In genomic region chr11:115524572-115524971, GRCh38 we compare ENCODE assay signal across 19 cellular contexts. TPM values are rescaled to one million over a fixed set of nuclear protein-coding genes. Genes with fewer than 3 reads are reported as not detected.
DNase-seq lines count a peak whose midpoint lies in the region; ATAC-seq, FAIRE-seq and TF ChIP-seq lines count a peak whose summit lies in the region.
"Had no signal": no experiment of that assay in that cellular context is flagged by ENCODE, and none has a peak within 500 bp of the region (broad histone marks: within the 10 kb centered on the region; RNA-seq: fewer than 3 reads in every experiment).

No MANE protein-coding gene starts in this region.

- peaks cover 3% of the 10 kb centered on the region for H3K27me3 Mint-ChIP-seq in activated CD8-positive, alpha-beta memory T cell treated with anti-CD3 and anti-CD28 coated beads, Interleukin-2, amount 10 ng/mL, durations not matched to agents 7 days and 5 days

- H3K27ac ChIP-seq in left ventricle myocardium inferior (replicated peaks) (no peak overlapping the region), HepG2 (ENCODE audit: extremely low read length, insufficient read depth, low read length) (peak overlapping the region; percentile 87)

- TF ChIP-seq RAD21 in HepG2 (CRISPR knock-in tag; IDR thresholded peaks at IDR 0.05): no peak

- 31% methylated on average over 1 of the region's 1 CpG for WGBS in HepG2 (ENCODE audit: low lambda C conversion rate)

- TF ChIP-seq CTCF in left ventricle myocardium inferior (IDR thresholded peaks at IDR 0.05; ENCODE audit: borderline replicate concordance): no peak
- no peak for TF ChIP-seq CTCF in HepG2 (CRISPR knock-in tag; IDR thresholded peaks at IDR 0.05)

- no peak for TF ChIP-seq EP300 in HepG2 (IDR thresholded peaks at IDR 0.05; ENCODE audit: low read depth in 2 of 2, low read length in 2 of 2)
- no peak for TF ChIP-seq EP300 in HepG2 (CRISPR knock-in tag; IDR thresholded peaks at IDR 0.05; ENCODE audit: borderline replicate concordance)

- H3K4me3 ChIP-seq in left ventricle myocardium inferior: no peak overlapping the region
- H3K4me3 ChIP-seq in HepG2 (replicated peaks in 1 of 3; ENCODE audit: insufficient read depth in 1 of 3, low read depth in 2 of 3, low read length in 3 of 3): no peak overlapping the region; a peak in 1 of 6 replicates
- H3K4me3 ChIP-seq: GM23338 had no signal

- CTCF ChIA-PET in HepG2 (lab: Yijun Ruan, JAX; ENCODE audit: low intra/inter-chr PET ratio, low total read pairs): no interaction called here
- CTCF ChIA-PET in activated CD8-positive, alpha-beta memory T cell treated with anti-CD3 and anti-CD28 coated beads, Interleukin-2, amount 10 ng/mL, durations not matched to agents 7 days and 5 days (lab: Charles Lee): no interaction called here

- H3K4me1 Mint-ChIP-seq in activated CD8-positive, alpha-beta memory T cell treated with anti-CD3 and anti-CD28 coated beads, Interleukin-2, amount 10 ng/mL, durations not matched to agents 7 days and 5 days: no peaks in the 10 kb centered on the region
- H3K4me1 Mint-ChIP-seq: CD4-positive, alpha-beta memory T cell had no signal

- intact Hi-C loops in left cardiac atrium (cut with DNase I) (no loop called here), left ventricle myocardium inferior (cut with micrococcal nuclease) (no loop called here), HepG2 (cut with micrococcal nuclease; ENCODE audit: unreplicated experiment) (loop anchor here (2.0 kb wide), 1 partner anchor 20 kb away; the partner anchor contains the start of gene CADM1)

- no peak for DNase-seq in left cardiac atrium
- no peak for DNase-seq in left ventricle myocardium inferior
- DNase-seq in left kidney (ENCODE audit: low read depth, low spot score): peak; percentile 55
- DNase-seq in HepG2 (ENCODE audit: low spot score): no peak
- no peak for DNase-seq in activated CD8-positive, alpha-beta memory T cell treated with anti-CD3 and anti-CD28 coated beads, Interleukin-2, amount 10 ng/mL, durations not matched to agents 7 days and 5 days
- DNase-seq in activated naive CD4-positive, alpha-beta T cell treated with Interleukin-2 at 50 U/mL for 16 hours: no peak
- DNase-seq: C1 segment of cervical spinal cord; Calu3; CD4-positive, alpha-beta memory T cell; COR-L47; DMS53; DMS79 treated with DMSO at 0.1 percent for 48 hours; GF-D8; H9 had no signal

- no peak for TF ChIP-seq POLR2A in HepG2 (IDR thresholded peaks at IDR 0.05; ENCODE audit: insufficient read depth in 1 of 2, low read depth in 2 of 2, low read length in 2 of 2)

- no peak overlapping the region for H3K4me3 Mint-ChIP-seq in activated CD8-positive, alpha-beta memory T cell treated with anti-CD3 and anti-CD28 coated beads, Interleukin-2, amount 10 ng/mL, durations not matched to agents 7 days and 5 days
- H3K4me3 Mint-ChIP-seq: CD4-positive, alpha-beta memory T cell; GM23338; H9 had no signal

- H3K36me3 ChIP-seq in left ventricle myocardium inferior (no peaks in the 10 kb centered on the region), HepG2 (replicated peaks in 1 of 2; ENCODE audit: control insufficient read depth in 1 of 2, insufficient read depth in 2 of 2, low read length in 2 of 2) (no peaks in the 10 kb centered on the region)

- H3K79me2 ChIP-seq in HepG2 (ENCODE audit: insufficient read depth, low read length): no peaks in the 10 kb centered on the region

- no peak overlapping the region for H3K27ac Mint-ChIP-seq in activated CD8-positive, alpha-beta memory T cell treated with anti-CD3 and anti-CD28 coated beads, Interleukin-2, amount 10 ng/mL, durations not matched to agents 7 days and 5 days
- H3K27ac Mint-ChIP-seq: CD4-positive, alpha-beta memory T cell; GM23338; H9 had no signal

- peaks cover 16% of the 10 kb centered on the region for H3K4me1 ChIP-seq in left ventricle myocardium inferior
- H3K4me1 ChIP-seq in HepG2 (ENCODE audit: insufficient read depth, low read length): peaks cover 73% of the 10 kb centered on the region

- FAIRE-seq in HepG2 (lab: Jason Lieb, UNC): no peak
- FAIRE-seq: GM12891, GM18507 had no signal

- ATAC-seq in left cardiac atrium: peak; percentile 55 to 72
- ATAC-seq in HepG2: no peak
- no peak for ATAC-seq in activated CD8-positive, alpha-beta memory T cell treated with anti-CD3 and anti-CD28 coated beads, Interleukin-2, amount 10 ng/mL, durations not matched to agents 7 days and 5 days
- ATAC-seq: GM23338, HCT116 had no signal

- no peaks in the 10 kb centered on the region for H3K9me3 Mint-ChIP-seq in activated CD8-positive, alpha-beta memory T cell treated with anti-CD3 and anti-CD28 coated beads, Interleukin-2, amount 10 ng/mL, durations not matched to agents 7 days and 5 days (ENCODE audit: low read depth)
- H3K9me3 Mint-ChIP-seq: GM23338 had no signal

- no peaks in the 10 kb centered on the region for H3K36me3 Mint-ChIP-seq in activated CD8-positive, alpha-beta memory T cell treated with anti-CD3 and anti-CD28 coated beads, Interleukin-2, amount 10 ng/mL, durations not matched to agents 7 days and 5 days
- H3K36me3 Mint-ChIP-seq: CD4-positive, alpha-beta memory T cell had no signal

- H3K4me2 ChIP-seq in HepG2 (ENCODE audit: low read depth, low read length): peak overlapping the region; percentile 72
- H3K4me2 ChIP-seq: GM23338 had no signal

- H3K27me3 ChIP-seq in left ventricle myocardium inferior (ENCODE audit: low read depth): peaks cover 23% of the 10 kb centered on the region
- no peaks in the 10 kb centered on the region for H3K27me3 ChIP-seq in HepG2 (ENCODE audit: control insufficient read depth in 1 of 2, insufficient read depth in 2 of 2, low read length in 2 of 2)

- POLR2A ChIA-PET in HepG2 (lab: Yijun Ruan, JAX): interaction anchor here (1.7 to 3.9 kb wide), 2 partner anchors 20 to 24 kb away, joined by 7 to 20 read pairs; partner anchors contain the start of gene CADM1

- no peak overlapping the region for H2AFZ ChIP-seq in HepG2 (ENCODE audit: low read length)
- H2AFZ ChIP-seq: GM23338 had no signal

- no peak overlapping the region for H3K9ac ChIP-seq in HepG2 (ENCODE audit: insufficient read depth, low read depth, low read length)

- in situ Hi-C loops in HepG2 (cut with HindIII; ENCODE audit: extremely low pct_ligation_motif_present, low pct_unique_long_range_greater_than_20kb): no loop called here

- H4K20me1 ChIP-seq in HepG2 (ENCODE audit: insufficient read depth, low read length): no peaks in the 10 kb centered on the region

- H3K9me3 ChIP-seq in left ventricle myocardium inferior (replicated peaks): peaks cover 9% of the 10 kb centered on the region
- H3K9me3 ChIP-seq in HepG2 (ENCODE audit: low read length): no peaks in the 10 kb centered on the region

- BruUV-seq in HepG2 (replicated peaks; lab: Mats Ljungman, UMichigan): no TSS peak

TF ChIP-seq in HepG2, 621 proteins besides CTCF, POLR2A, EP300 and RAD21 (continues in another document):
- TF ChIP-seq ZNF383 (CRISPR knock-in tag; IDR thresholded peaks at IDR 0.05; ENCODE audit: borderline replicate concordance) (no peak), TP53 (CRISPR knock-in tag; conservative IDR thresholded peaks at IDR 0.05) (no peak), MEF2D (CRISPR knock-in tag; IDR thresholded peaks at IDR 0.05) (no peak), ZBTB2 (CRISPR knock-in tag; IDR thresholded peaks at IDR 0.05; ENCODE audit: low read depth) (no peak), POLR2G (IDR thresholded peaks at IDR 0.05; ENCODE audit: low read depth, low read length) (no peak), HOXA5 (CRISPR knock-in tag; IDR thresholded peaks at IDR 0.05) (no peak), ZNF619 (CRISPR knock-in tag; IDR thresholded peaks at IDR 0.05) (no peak), ZNF382 (CRISPR knock-in tag; IDR thresholded peaks at IDR 0.05; ENCODE audit: borderline replicate concordance) (no peak)

RNA-seq across cellular contexts. Expression of gene CADM1, which starts 20.4 kb away (rescaled TPM):
- total RNA-seq in left cardiac atrium (10 to 100 TPM; 25.0 to 34.3 TPM), left ventricle myocardium inferior (51.1 TPM), HepG2 (2016; rRNA removed; fragmentation: Illumina TruSeq; extraction: Trizol) (62.2 and 122 TPM in 2 replicates)
- total RNA-seq in HepG2 (2016; cell fraction: cytosol; rRNA removed; fragmentation: Illumina TruSeq; extraction: Trizol; ENCODE audit: low read depth): 20.6 and 22.4 TPM in 2 replicates
- total RNA-seq in HepG2 (2016; cell fraction: insoluble cytoplasmic fraction; rRNA removed; fragmentation: Illumina TruSeq; extraction: Trizol): 50.3 and 115 TPM in 2 replicates
- total RNA-seq in HepG2 (2016; cell fraction: membrane; rRNA removed; fragmentation: Illumina TruSeq; extraction: Trizol): 22.9 and 28.5 TPM in 2 replicates
- total RNA-seq in HepG2 (2016; cell fraction: nucleus; rRNA removed; fragmentation: Illumina TruSeq; extraction: Trizol): 159 and 163 TPM in 2 replicates
- polyA plus RNA-seq in HepG2 (2011; rRNA removed): 61.6 and 71.3 TPM in 2 replicates
- 52.5 and 58.8 TPM in 2 replicates for polyA plus RNA-seq in HepG2 (2011; cell fraction: cytosol; rRNA removed)
- 32.4 and 35.9 TPM in 2 replicates for polyA plus RNA-seq in HepG2 (2011; cell fraction: nucleus; rRNA removed)
- polyA plus RNA-seq in HepG2 (2012): 84.1 and 86.8 TPM in 2 replicates
- polyA plus RNA-seq in HepG2 (2016; cell fraction: cytosol; fragmentation: Illumina TruSeq; extraction: Trizol; ENCODE audit: low read depth): 8.7 and 9.1 TPM in 2 replicates
- 40.6 and 51.1 TPM in 2 replicates for polyA plus RNA-seq in HepG2 (2016; cell fraction: insoluble cytoplasmic fraction; fragmentation: Illumina TruSeq; extraction: Trizol; ENCODE audit: low read depth)
- 8.6 and 11.4 TPM in 2 replicates for polyA plus RNA-seq in HepG2 (2016; cell fraction: membrane; fragmentation: Illumina TruSeq; extraction: Trizol; ENCODE audit: low read depth)
- 126 and 127 TPM in 2 replicates for polyA plus RNA-seq in HepG2 (2016; cell fraction: nucleus; fragmentation: Illumina TruSeq; extraction: Trizol; ENCODE audit: insufficient read depth, low read depth)
- 78.2 TPM in 1 of 2 replicates, not detected in the other for polyA minus RNA-seq in HepG2 (2011; rRNA and poly(A)+ RNA removed; ENCODE audit: low replicate concordance)
- polyA minus RNA-seq in HepG2 (2011; cell fraction: cytosol; rRNA and poly(A)+ RNA removed): 56.0 and 62.6 TPM in 2 replicates
- 161 and 188 TPM in 2 replicates for polyA minus RNA-seq in HepG2 (2011; cell fraction: nucleus; rRNA and poly(A)+ RNA removed)
- total RNA-seq in activated CD8-positive, alpha-beta memory T cell treated with anti-CD3 and anti-CD28 coated beads, Interleukin-2, amount 10 ng/mL, durations not matched to agents 7 days and 5 days: 1 to 10 TPM in 1 of 2 experiments, under 1 TPM in 1; 0.76 to 1.2 TPM
- total RNA-seq: G401 had no signal

Comparison
In these comparisons a context has a peak if more than half of its experiments do, and no peak if none do; other contexts are left out.
1. ATAC-seq: peak in left cardiac atrium (2 of 2); none in HepG2 (single experiment) and activated CD8-positive, alpha-beta memory T cell treated with anti-CD3 and anti-CD28 coated beads, Interleukin-2, amount 10 ng/mL, durations not matched to agents 7 days and 5 days (single experiment).
2. RNA of gene CADM1, which starts 20.4 kb away (total RNA-seq): 20.6 to 163 TPM in HepG2, 51.1 TPM in left ventricle myocardium inferior (single experiment) and 25.0 to 34.3 TPM in left cardiac atrium; 0.76 to 1.2 TPM in activated CD8-positive, alpha-beta memory T cell treated with anti-CD3 and anti-CD28 coated beads, Interleukin-2, amount 10 ng/mL, durations not matched to agents 7 days and 5 days; every median in the first group is over 4 times any median in the second.